Comparison of ENCODE assay signal across 8 cellular contexts in genomic region chr11:126355324-126355925, GRCh38. TPM values are rescaled to one million over a fixed set of nuclear protein-coding genes. Genes with fewer than 3 reads are reported as not detected.
A peak's percentile ranks its signal among the peaks of the same experiment; 100 is the strongest.
DNase-seq lines count a peak whose midpoint lies in the region; ATAC-seq and TF ChIP-seq lines count a peak whose summit lies in the region.

ST3GAL4 (plus strand) TSS chr11:126355686; CDS start chr11:126406156, 50,470 bp downstream.

- H3K27me3 ChIP-seq in muscle layer of colon (ENCODE audit: control insufficient read depth in 1 of 2, insufficient read depth in 2 of 2, low read length in 2 of 2): no peaks in the 10 kb centered on the region

- no peaks in the 10 kb centered on the region for H3K36me3 ChIP-seq in muscle layer of colon (ENCODE audit: insufficient read depth, low read length)

- peak within 1 kb of the TSS; percentile 71 for H3K27ac ChIP-seq in muscle layer of colon (ENCODE audit: low read depth, low read length)

- peak within 1 kb of the TSS; percentile 74 for H3K9ac ChIP-seq in muscle layer of colon (ENCODE audit: low read length)

- ATAC-seq in GM19023 (IDR thresholded peaks at IDR 0.05; ENCODE audit: unreplicated experiment) (peak; percentile 63), HG03280 (IDR thresholded peaks at IDR 0.05; ENCODE audit: unreplicated experiment) (peak; percentile 61)

- DNase-seq in Ammon's horn (ENCODE audit: low spot score) (peak; percentile 81), NOMO-1 treated with DMSO at 0.1 percent for 48 hours (lab: John Stamatoyannopoulos, UW; ENCODE audit: unreplicated experiment) (peak; percentile 59), activated T-cell treated with anti-CD3 and anti-CD28 coated beads for 4 hours (peak; percentile 56), epithelial cell of proximal tubule (ENCODE audit: low read depth) (no peak)
- DNase-seq in stimulated activated CD8-positive, alpha-beta memory T cell treated with anti-CD3 and anti-CD28 coated beads, Interleukin-4, amount 100 ng/mL, for 48 hours: peak; percentile 84

- TF ChIP-seq CTCF in epithelial cell of proximal tubule (conservative IDR thresholded peaks at IDR 0.05; ENCODE audit: low read depth, low read length): no peak

- H3K4me3 ChIP-seq in epithelial cell of proximal tubule (ENCODE audit: low read depth, low read length) (peak within 1 kb of the TSS; percentile 66), muscle layer of colon (ENCODE audit: low read depth in 1 of 2, low read length in 2 of 2) (peak within 1 kb of the TSS; percentile 84 to 93)

- peaks cover 78% of the 10 kb centered on the region for H3K4me1 ChIP-seq in muscle layer of colon (ENCODE audit: insufficient read depth, low read length)

- H3K9me3 ChIP-seq in muscle layer of colon (ENCODE audit: low read length): no peaks in the 10 kb centered on the region

RNA-seq across cellular contexts. Expression of gene ST3GAL4, which starts in this region (rescaled TPM):
- total RNA-seq in epithelial cell of proximal tubule: 15.9 and 24.2 TPM in 2 replicates
